15 cellular contexts compared by ENCODE assay signal in genomic region chr4:2662598-2662997, GRCh38.
DNase-seq lines count a peak whose midpoint lies in the region; ATAC-seq and TF ChIP-seq lines count a peak whose summit lies in the region.
"Had no signal": no experiment of that assay in that cellular context is flagged by ENCODE, and none has a peak within 500 bp of the region (broad histone marks: within the 10 kb centered on the region; RNA-seq: fewer than 3 reads in every experiment).

No MANE protein-coding gene starts in this region.

- DNase-seq in AG09319 (ENCODE audit: extremely low read depth, low read depth) (peak; percentile 42), NB4 (ENCODE audit: low read depth) (peak; percentile 46), dermis blood vessel endothelial cell (peak; percentile 34), myocyte (ENCODE audit: low read depth) (peak; percentile 37), left lobe of liver (ENCODE audit: low spot score) (no peak), left cardiac atrium (no peak), ovary (no peak)
- DNase-seq: activated T-cell treated with anti-CD3 and anti-CD28 coated beads for 4 hours; aorta; CD8-positive, alpha-beta memory T cell; NCI-H1105 treated with DMSO at 0.1 percent for 48 hours; NCI-H524; Right ventricle myocardium superior had no signal

- no peak overlapping the region for H3K27ac ChIP-seq in ovary
- H3K27ac ChIP-seq: neutrophil had no signal

- no peak for TF ChIP-seq POLR2A in NB4 (IDR thresholded peaks at IDR 0.05; ENCODE audit: extremely low read depth, insufficient read length)
- no peak for TF ChIP-seq POLR2A in ovary (IDR thresholded peaks at IDR 0.05)

- intact Hi-C loops in left cardiac atrium (cut with DNase I): no loop called here
- intact Hi-C loops in ovary (cut with DNase I): no loop called here

- H3K27me3 ChIP-seq in ovary: no peaks in the 10 kb centered on the region
- H3K27me3 ChIP-seq: neutrophil had no signal

- 82 to 93% (median 89%) methylated on average over 4 of the region's 4 CpGs for WGBS in ovary, 3 donors

- H3K4me1 ChIP-seq in ovary (ENCODE audit: insufficient read depth): peaks cover 8% of the 10 kb centered on the region

- H3K9me3 ChIP-seq in ovary: no peaks in the 10 kb centered on the region
- H3K9me3 ChIP-seq: neutrophil had no signal

- no peak overlapping the region for H3K4me3 ChIP-seq in NB4 (ENCODE audit: low read depth, low read length)
- no peak overlapping the region for H3K4me3 ChIP-seq in ovary

- no peaks in the 10 kb centered on the region for H3K36me3 ChIP-seq in ovary

- ATAC-seq in GM21528 (IDR thresholded peaks at IDR 0.05; ENCODE audit: low FRiP score, unreplicated experiment) (no peak), left lobe of liver (no peak), left cardiac atrium (no peak)

- no peak for TF ChIP-seq CTCF in AG09319 (IDR thresholded peaks at IDR 0.05; ENCODE audit: low read depth, low read length)
- no peak for TF ChIP-seq CTCF in NB4 (IDR thresholded peaks at IDR 0.05; ENCODE audit: low read depth, low read length)
- TF ChIP-seq CTCF in ovary (IDR thresholded peaks at IDR 0.05): no peak

- no peak for TF ChIP-seq EP300 in ovary (IDR thresholded peaks at IDR 0.05)

Comparison
In these comparisons a context has a peak if more than half of its experiments do, and no peak if none do; other contexts are left out.
1. DNase-seq: peak in AG09319 (single experiment), NB4 (single experiment), dermis blood vessel endothelial cell (single experiment) and myocyte (single experiment); none in left lobe of liver (single experiment), left cardiac atrium (single experiment) and ovary (0 of 5).